In genomic region chr18:32767400-32767799, GRCh38 we compare ENCODE assay signal across 23 cellular contexts.
DNase-seq lines count a peak whose midpoint lies in the region; ATAC-seq lines count a peak whose summit lies in the region.
"Had no signal": no experiment of that assay in that cellular context is flagged by ENCODE, and none has a peak within 500 bp of the region (broad histone marks: within the 10 kb centered on the region; RNA-seq: fewer than 3 reads in every experiment).

No MANE protein-coding gene starts in this region.

- peaks cover 20 to 46% of the 10 kb centered on the region in 2 donors for H3K4me1 Mint-ChIP-seq in stimulated activated naive B cell treated with anti-CD40 and anti-IgM and Interleukin-4, amounts not matched to agents 10 μg/mL and 1 μg/mL and 100 μg/mL, for 72 hours
- H3K4me1 Mint-ChIP-seq: CD14-positive monocyte had no signal

- H3K27me3 Mint-ChIP-seq in stimulated activated naive B cell treated with anti-CD40 and anti-IgM and Interleukin-4, amounts not matched to agents 10 μg/mL and 1 μg/mL and 100 μg/mL, for 72 hours: no peaks in the 10 kb centered on the region

- no peak overlapping the region for H3K27ac Mint-ChIP-seq in stimulated activated naive B cell treated with anti-CD40 and anti-IgM and Interleukin-4, amounts not matched to agents 10 μg/mL and 1 μg/mL and 100 μg/mL, for 72 hours
- H3K27ac Mint-ChIP-seq: activated CD4-positive, alpha-beta memory T cell treated with anti-CD3 and anti-CD28 coated beads for 36 hours; activated naive CD4-positive, alpha-beta T cell treated with anti-CD3 and anti-CD28 coated beads, Interleukin-2, amount 50 U/mL, for 24 hours; CD14-positive monocyte; naive thymus-derived CD4-positive, alpha-beta T cell had no signal

- H3K9me3 Mint-ChIP-seq in stimulated activated naive B cell treated with anti-CD40 and anti-IgM and Interleukin-4, amounts not matched to agents 10 μg/mL and 1 μg/mL and 100 μg/mL, for 72 hours: no peaks in the 10 kb centered on the region
- H3K9me3 Mint-ChIP-seq: activated CD4-positive, alpha-beta memory T cell treated with anti-CD3 and anti-CD28 coated beads for 36 hours; activated naive CD4-positive, alpha-beta T cell treated with anti-CD3 and anti-CD28 coated beads, Interleukin-2, amount 50 U/mL, for 24 hours had no signal

- H3K36me3 Mint-ChIP-seq in stimulated activated naive B cell treated with anti-CD40 and anti-IgM and Interleukin-4, amounts not matched to agents 10 μg/mL and 1 μg/mL and 100 μg/mL, for 72 hours: peaks cover 6 to 8% of the 10 kb centered on the region in 2 donors
- H3K36me3 Mint-ChIP-seq: activated CD4-positive, alpha-beta memory T cell treated with anti-CD3 and anti-CD28 coated beads for 36 hours; activated naive CD4-positive, alpha-beta T cell treated with anti-CD3 and anti-CD28 coated beads, Interleukin-2, amount 50 U/mL, for 24 hours; CD14-positive monocyte; naive thymus-derived CD4-positive, alpha-beta T cell had no signal

- DNase-seq in NCI-H2081 (lab: John Stamatoyannopoulos, UW) (peak; percentile 32 to 44), NCI-H2081 treated with DMSO at 0.1 percent for 48 hours (lab: John Stamatoyannopoulos, UW) (no peak), NCI-H526 treated with DMSO at 0.1 percent for 48 hours (lab: John Stamatoyannopoulos, UW) (peak; percentile 13), left kidney (ENCODE audit: low read depth, low spot score) (peak; percentile 81), NOMO-1 (lab: John Stamatoyannopoulos, UW; ENCODE audit: unreplicated experiment in 2 of 2) (no peak)
- DNase-seq in stimulated activated naive B cell treated with anti-CD40 and anti-IgM and Interleukin-4, amounts not matched to agents 10 μg/mL and 1 μg/mL and 100 μg/mL, for 72 hours: no peak
- DNase-seq: activated CD4-positive, alpha-beta memory T cell treated with anti-CD3 and anti-CD28 coated beads for 36 hours; activated CD4-positive, alpha-beta T cell treated with anti-CD3 and anti-CD28 coated beads for 1 hour; activated CD8-positive, alpha-beta memory T cell treated with anti-CD3 and anti-CD28 coated beads, Interleukin-2, amount 50 U/mL, for 4 hours; amygdala; gastrocnemius medialis; kidney; midbrain; naive thymus-derived CD4-positive, alpha-beta T cell; NCI-H1436 treated with DMSO at 0.1 percent for 48 hours; NCI-H446 treated with DMSO at 0.1 percent for 48 hours; SHP77 treated with DMSO at 0.1 percent for 48 hours; stimulated activated naive CD4-positive, alpha-beta T cell; T-helper 2 cell had no signal

- no peak for ATAC-seq in stimulated activated naive B cell treated with anti-CD40 and anti-IgM and Interleukin-4, amounts not matched to agents 10 μg/mL and 1 μg/mL and 100 μg/mL, for 72 hours (replicated peaks)
- no peak for ATAC-seq in HG02763 (IDR thresholded peaks at IDR 0.05; ENCODE audit: unreplicated experiment)
- ATAC-seq in HG03460 (IDR thresholded peaks at IDR 0.05; ENCODE audit: unreplicated experiment): no peak
- ATAC-seq: gastrocnemius medialis; naive thymus-derived CD4-positive, alpha-beta T cell had no signal

- peak overlapping the region; percentile 70 to 73 for H3K4me3 Mint-ChIP-seq in stimulated activated naive B cell treated with anti-CD40 and anti-IgM and Interleukin-4, amounts not matched to agents 10 μg/mL and 1 μg/mL and 100 μg/mL, for 72 hours
- H3K4me3 Mint-ChIP-seq: activated CD4-positive, alpha-beta memory T cell treated with anti-CD3 and anti-CD28 coated beads for 36 hours; activated naive CD4-positive, alpha-beta T cell treated with anti-CD3 and anti-CD28 coated beads, Interleukin-2, amount 50 U/mL, for 24 hours; CD14-positive monocyte; naive thymus-derived CD4-positive, alpha-beta T cell had no signal

Comparison
In these comparisons a context has a peak if more than half of its experiments do, and no peak if none do; other contexts are left out.
1. DNase-seq: peak in NCI-H2081 (2 of 2), NCI-H526 treated with DMSO at 0.1 percent for 48 hours (single experiment) and left kidney (single experiment); none in NCI-H2081 treated with DMSO at 0.1 percent for 48 hours (single experiment), stimulated activated naive B cell treated with anti-CD40 and anti-IgM and Interleukin-4, amounts not matched to agents 10 μg/mL and 1 μg/mL and 100 μg/mL, for 72 hours (single experiment) and NOMO-1 (0 of 2).